In the genomic region with DNA sequence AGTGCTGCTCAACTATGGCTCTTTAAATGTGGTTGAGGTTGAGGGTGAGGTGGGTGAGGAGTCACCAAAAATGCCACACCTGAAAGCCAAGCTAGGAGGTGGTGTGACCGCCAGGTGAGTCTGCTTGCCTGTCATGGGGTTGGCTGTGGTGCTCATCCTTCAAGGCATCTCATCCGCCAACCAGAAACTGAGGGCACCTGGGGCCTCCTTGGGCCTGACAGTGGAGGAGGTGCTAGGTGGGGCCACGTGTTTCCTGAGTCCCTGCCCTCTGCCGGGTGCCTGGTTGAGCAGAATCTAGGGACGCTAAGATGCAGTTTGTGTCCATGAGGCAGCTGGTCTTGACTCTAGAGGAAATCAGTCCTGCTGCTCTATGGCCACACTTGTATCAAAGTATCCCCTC, we compare ENCODE assay signal across 11 cellular contexts. TPM values are rescaled to one million over a fixed set of nuclear protein-coding genes. Genes with fewer than 3 reads are reported as not detected.
DNase-seq lines count a peak whose midpoint lies in the region; ATAC-seq and TF ChIP-seq lines count a peak whose summit lies in the region.
"Had no signal": no experiment of that assay in that cellular context is flagged by ENCODE, and none has a peak within 500 bp of the region (broad histone marks: within the 10 kb centered on the region; RNA-seq: fewer than 3 reads in every experiment).

No MANE protein-coding gene starts in this region.

- no peaks in the 10 kb centered on the region for H3K9me3 Mint-ChIP-seq in MCF 10A (ENCODE audit: unreplicated experiment)
- H3K9me3 Mint-ChIP-seq in T-cell: no peaks in the 10 kb centered on the region
- H3K9me3 Mint-ChIP-seq: IgD-negative memory B cell had no signal

- H3K27ac ChIP-seq in mammary epithelial cell (ENCODE audit: insufficient read depth, low read depth, low read length) (no peak overlapping the region), brain microvascular endothelial cell (no peak overlapping the region), RWPE1 (no peak overlapping the region)
- H3K27ac ChIP-seq: SK-N-MC had no signal

- H3K4me1 ChIP-seq in mammary epithelial cell (ENCODE audit: insufficient read depth, low read length): no peaks in the 10 kb centered on the region

- no peak overlapping the region for H3K27ac Mint-ChIP-seq in MCF 10A (ENCODE audit: low read depth, unreplicated experiment)
- peak overlapping the region; percentile 10 to 16 for H3K27ac Mint-ChIP-seq in T-cell

- no peaks in the 10 kb centered on the region for H3K36me3 ChIP-seq in mammary epithelial cell (ENCODE audit: insufficient read depth, low read length)
- H3K36me3 ChIP-seq in brain microvascular endothelial cell (replicated peaks): peaks cover 26% of the 10 kb centered on the region

- CTCF ChIA-PET in mammary epithelial cell (lab: Charles Lee; ENCODE audit: low non-redundant PET): no interaction called here
- CTCF ChIA-PET in MCF 10A (lab: Yijun Ruan, JAX): interaction anchor here (0.6 to 1.0 kb wide), 8 partner anchors 12 to 375 kb away, joined by 3 to 7 read pairs (median 3); no protein-coding TSS in a partner anchor
- CTCF ChIA-PET in T-cell (lab: Charles Lee): interaction anchor here (0.5 to 1.2 kb wide), 2 partner anchors 19 to 98 kb away, joined by 3 to 4 read pairs; no protein-coding TSS in a partner anchor
- CTCF ChIA-PET in RWPE1 (lab: Yijun Ruan, JAX): interaction anchor here (0.6 kb wide), 1 partner anchor 201 kb away, joined by 3 read pairs; no protein-coding TSS in a partner anchor

- no peak overlapping the region for H3K4me2 ChIP-seq in mammary epithelial cell (ENCODE audit: insufficient read depth, low read depth, low read length)

- BruUV-seq in mammary epithelial cell (replicated peaks; lab: Mats Ljungman, UMichigan) (no TSS peak), MCF 10A (replicated peaks; lab: Mats Ljungman, UMichigan) (no TSS peak)

- H2AFZ ChIP-seq in mammary epithelial cell (ENCODE audit: low read depth, low read length): no peak overlapping the region

- no peaks in the 10 kb centered on the region for H3K9me3 ChIP-seq in mammary epithelial cell (replicated peaks; ENCODE audit: insufficient read depth, low read length)

- intact Hi-C loops in mammary epithelial cell (cut with micrococcal nuclease): loop anchor here (5.0 to 10.0 kb wide), 2 partner anchors 156 to 1191 kb away; no protein-coding TSS in a partner anchor
- intact Hi-C loops in MCF 10A (cut with micrococcal nuclease): no loop called here

- no peak overlapping the region for H3K4me3 ChIP-seq in mammary epithelial cell (replicated peaks in 1 of 3; ENCODE audit: insufficient read depth in 1 of 3, low read depth in 2 of 3, low read length in 3 of 3)
- H3K4me3 ChIP-seq in brain microvascular endothelial cell (ENCODE audit: low read depth, low read length): no peak overlapping the region
- H3K4me3 ChIP-seq: SK-N-MC had no signal

- H3K4me3 Mint-ChIP-seq in MCF 10A (ENCODE audit: unreplicated experiment): no peak overlapping the region
- no peak overlapping the region for H3K4me3 Mint-ChIP-seq in T-cell
- H3K4me3 Mint-ChIP-seq: IgD-negative memory B cell had no signal

- H3K79me2 ChIP-seq in mammary epithelial cell (ENCODE audit: insufficient read depth, low read length): no peaks in the 10 kb centered on the region

- TF ChIP-seq CTCF in mammary epithelial cell (conservative IDR thresholded peaks at IDR 0.05 in 1 of 2, IDR thresholded peaks at IDR 0.05 in 1 of 2; ENCODE audit: extremely low read depth in 1 of 2, insufficient read depth in 1 of 2, low read depth in 1 of 2, low read length in 2 of 2) (no peak), MCF 10A (IDR thresholded peaks at IDR 0.05; ENCODE audit: unreplicated experiment) (no peak), brain microvascular endothelial cell (IDR thresholded peaks at IDR 0.05; ENCODE audit: low read depth, low read length, missing control alignments) (no peak), RWPE1 (conservative IDR thresholded peaks at IDR 0.05; ENCODE audit: low read depth) (no peak)

- H3K4me1 Mint-ChIP-seq in MCF 10A (ENCODE audit: insufficient read depth, unreplicated experiment) (peaks cover 7% of the 10 kb centered on the region), T-cell (peaks cover 12 to 24% (median 15%) of the 10 kb centered on the region in 3 donors)

- dilution Hi-C loops in mammary epithelial cell (cut with HindIII; ENCODE audit: low sequenced_read_pairs): no loop called here

- 88% methylated on average over 5 of the region's 5 CpGs for WGBS in mammary epithelial cell (ENCODE audit: low coverage, missing lambda C conversion rate)

- no peak overlapping the region for H3K9ac ChIP-seq in mammary epithelial cell (ENCODE audit: insufficient read depth, low read length)

- DNase-seq in mammary epithelial cell (peak; percentile 6), MCF 10A (ENCODE audit: unreplicated experiment) (no peak), T-cell (no peak), brain microvascular endothelial cell (no peak), NCI-H2196 treated with DMSO at 0.1 percent for 48 hours (lab: John Stamatoyannopoulos, UW; ENCODE audit: unreplicated experiment) (no peak), RWPE1 (ENCODE audit: low spot score) (no peak)
- DNase-seq: NCI-H1436 treated with DMSO at 0.1 percent for 48 hours had no signal

- POLR2A ChIA-PET in MCF 10A (lab: Yijun Ruan, JAX): no interaction called here
- POLR2A ChIA-PET in T-cell (lab: Charles Lee): no interaction called here
- POLR2A ChIA-PET in RWPE1 (lab: Yijun Ruan, JAX; ENCODE audit: low non-redundant PET): no interaction called here

- H3K27me3 ChIP-seq in mammary epithelial cell (ENCODE audit: insufficient read depth, low read length) (no peaks in the 10 kb centered on the region), brain microvascular endothelial cell (replicated peaks) (no peaks in the 10 kb centered on the region)

- ATAC-seq in T-cell (replicated peaks in 1 of 4) (peak in 1 of 4 experiments; percentile 22), esophagus mucosa (peak; percentile 32), HG03108 (IDR thresholded peaks at IDR 0.05; ENCODE audit: unreplicated experiment) (no peak)

- H3K27me3 Mint-ChIP-seq in MCF 10A (ENCODE audit: insufficient read depth, unreplicated experiment) (no peaks in the 10 kb centered on the region), T-cell (no peaks in the 10 kb centered on the region)
- H3K27me3 Mint-ChIP-seq: IgD-negative memory B cell had no signal

- H4K20me1 ChIP-seq in mammary epithelial cell (ENCODE audit: insufficient read depth, low read length): no peaks in the 10 kb centered on the region

- in situ Hi-C loops in mammary epithelial cell (cut with MboI; ENCODE audit: low sequenced_read_pairs in 2 of 2): loop anchor here in 1 of 2 donors (10.0 kb wide), 1 partner anchor 211 kb away; a partner anchor contains a TSS
- in situ Hi-C loops in brain microvascular endothelial cell (cut with HindIII; ENCODE audit: low pct_ligation_motif_present, low sequenced_read_pairs): no loop called here

- H3K36me3 Mint-ChIP-seq in MCF 10A (ENCODE audit: insufficient read depth, unreplicated experiment) (peaks cover 16% of the 10 kb centered on the region), T-cell (peaks cover 29% of the 10 kb centered on the region)
- H3K36me3 Mint-ChIP-seq: IgD-negative memory B cell had no signal

RNA-seq across cellular contexts. Expression of a gene that starts 16.2 kb away (rescaled TPM):
- total RNA-seq in mammary epithelial cell: 10 to 100 TPM; 13.2 to 13.3 TPM
- polyA plus RNA-seq in mammary epithelial cell: 44.3 TPM
- 14.6 TPM for polyA minus RNA-seq in mammary epithelial cell
- total RNA-seq in MCF 10A (2022): 24.4 and 40.8 TPM in 2 replicates
- 10 to 100 TPM; 14.3 to 25.2 (median 17.8) TPM for total RNA-seq in T-cell
- 24.5 TPM for total RNA-seq in esophagus mucosa

RNA-seq across cellular contexts. Expression of a gene that starts 50.5 kb away (rescaled TPM):
- total RNA-seq in mammary epithelial cell (10 to 100 TPM; 23.2 to 31.8 TPM), MCF 10A (2022) (24.5 and 30.5 TPM in 2 replicates), T-cell (10 to 100 TPM; 62.5 to 82.7 (median 75.2) TPM), esophagus mucosa (16.5 TPM)
- 14.3 TPM for polyA plus RNA-seq in mammary epithelial cell
- polyA minus RNA-seq in mammary epithelial cell: 29.9 TPM
